ENCODE assay signal across 14 cellular contexts in genomic region chr16:26078971-26079370, GRCh38.
"Had no signal": no experiment of that assay in that cellular context is flagged by ENCODE, and none has a peak within 500 bp of the region (broad histone marks: within the 10 kb centered on the region; RNA-seq: fewer than 3 reads in every experiment).

No MANE protein-coding gene starts in this region.

- H3K27ac Mint-ChIP-seq: activated CD4-positive, alpha-beta memory T cell treated with anti-CD3 and anti-CD28 coated beads for 36 hours; activated naive CD8-positive, alpha-beta T cell; natural killer cell; stimulated activated naive B cell treated with anti-CD40 and anti-IgM and Interleukin-4, amounts not matched to agents 10 μg/mL and 1 μg/mL and 100 μg/mL, for 72 hours had no signal

- H3K4me3 Mint-ChIP-seq: activated CD4-positive, alpha-beta memory T cell treated with anti-CD3 and anti-CD28 coated beads for 36 hours; activated naive CD8-positive, alpha-beta T cell; natural killer cell; stimulated activated naive B cell treated with anti-CD40 and anti-IgM and Interleukin-4, amounts not matched to agents 10 μg/mL and 1 μg/mL and 100 μg/mL, for 72 hours had no signal

- H3K36me3 Mint-ChIP-seq: activated CD4-positive, alpha-beta memory T cell treated with anti-CD3 and anti-CD28 coated beads for 36 hours; activated naive CD8-positive, alpha-beta T cell; natural killer cell; stimulated activated naive B cell treated with anti-CD40 and anti-IgM and Interleukin-4, amounts not matched to agents 10 μg/mL and 1 μg/mL and 100 μg/mL, for 72 hours had no signal

- DNase-seq: activated CD4-positive, alpha-beta memory T cell treated with anti-CD3 and anti-CD28 coated beads for 36 hours; activated T-cell treated with anti-CD3 and anti-CD28 coated beads for 4 hours; effector CD8-positive, alpha-beta T cell; esophagus squamous epithelium; mesenchymal stem cell; natural killer cell; nucleus accumbens; posterior cingulate gyrus; spleen; stimulated activated CD4-positive, alpha-beta T cell treated with anti-CD3 and anti-CD28 coated beads, Interleukin-4, amount 100 ng/mL, for 4 hours; stimulated activated naive B cell treated with anti-CD40 and anti-IgM and Interleukin-4, amounts not matched to agents 10 μg/mL and 1 μg/mL and 100 μg/mL, for 72 hours; T-helper 2 cell; upper lobe of right lung had no signal

- H3K9me3 Mint-ChIP-seq: natural killer cell had no signal

- H3K4me1 Mint-ChIP-seq: natural killer cell; stimulated activated naive B cell treated with anti-CD40 and anti-IgM and Interleukin-4, amounts not matched to agents 10 μg/mL and 1 μg/mL and 100 μg/mL, for 72 hours had no signal
